In the genomic region with DNA sequence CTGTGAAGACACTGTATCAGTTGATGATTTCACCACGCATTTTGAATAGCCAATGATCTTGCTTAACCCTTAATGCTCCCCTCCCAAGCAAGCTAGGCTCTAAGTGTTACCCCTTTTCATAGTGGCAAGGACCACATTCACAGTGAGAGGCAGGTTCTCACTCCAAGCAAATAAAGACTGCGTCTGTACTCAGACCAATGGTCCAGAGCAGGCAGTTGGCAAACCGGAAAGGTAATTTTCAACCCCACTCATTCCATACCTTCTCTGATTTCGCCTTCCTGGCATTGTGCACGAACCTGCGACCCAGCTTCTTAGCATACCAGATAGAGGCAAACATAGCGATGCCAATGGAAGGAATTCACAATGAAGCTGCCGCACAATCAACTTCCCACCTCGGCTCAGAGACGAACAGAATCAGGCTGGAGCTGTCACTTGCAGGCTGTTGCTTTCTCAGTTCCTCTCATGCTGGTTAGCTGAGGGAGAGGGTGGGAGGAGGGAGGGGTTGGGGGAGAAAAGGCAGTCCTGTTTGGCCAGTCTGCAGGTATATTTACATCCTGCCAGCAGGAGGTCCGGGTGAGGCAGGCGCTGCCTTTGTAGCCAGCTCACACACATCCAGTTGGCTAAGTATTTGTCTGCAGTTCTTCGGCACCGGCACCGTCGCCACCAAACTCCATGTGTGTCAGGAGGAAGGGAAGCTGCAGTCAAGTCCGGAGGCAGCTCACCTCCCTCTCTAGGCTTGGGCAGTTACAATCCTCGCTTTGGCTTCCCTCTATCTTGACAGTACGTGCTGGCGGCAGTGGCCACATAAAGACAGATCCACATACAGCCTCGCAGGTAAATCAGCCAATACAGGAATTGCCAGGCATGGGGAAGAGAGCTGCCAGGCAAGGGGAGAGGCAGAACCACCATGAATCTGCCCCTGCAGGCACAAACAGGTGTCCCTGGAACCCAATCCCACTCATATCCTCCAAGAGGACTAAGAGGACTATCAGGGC, we compare ENCODE assay signal across 1 cellular context.
TF ChIP-seq lines count a peak whose summit lies in the region.

No MANE protein-coding gene starts in this region.

TF ChIP-seq in H1, 55 proteins besides CTCF, POLR2A, EP300 and RAD21:
- TF ChIP-seq, protein P1, sequence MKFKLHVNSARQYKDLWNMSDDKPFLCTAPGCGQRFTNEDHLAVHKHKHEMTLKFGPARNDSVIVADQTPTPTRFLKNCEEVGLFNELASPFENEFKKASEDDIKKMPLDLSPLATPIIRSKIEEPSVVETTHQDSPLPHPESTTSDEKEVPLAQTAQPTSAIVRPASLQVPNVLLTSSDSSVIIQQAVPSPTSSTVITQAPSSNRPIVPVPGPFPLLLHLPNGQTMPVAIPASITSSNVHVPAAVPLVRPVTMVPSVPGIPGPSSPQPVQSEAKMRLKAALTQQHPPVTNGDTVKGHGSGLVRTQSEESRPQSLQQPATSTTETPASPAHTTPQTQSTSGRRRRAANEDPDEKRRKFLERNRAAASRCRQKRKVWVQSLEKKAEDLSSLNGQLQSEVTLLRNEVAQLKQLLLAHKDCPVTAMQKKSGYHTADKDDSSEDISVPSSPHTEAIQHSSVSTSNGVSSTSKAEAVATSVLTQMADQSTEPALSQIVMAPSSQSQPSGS (IDR thresholded peaks at IDR 0.05; ENCODE audit: low read length): no peak
- TF ChIP-seq EGR1 (IDR thresholded peaks at IDR 0.05; ENCODE audit: borderline replicate concordance, low read depth, low read length) (no peak), SP1 (IDR thresholded peaks at IDR 0.05; ENCODE audit: low read depth, low read length) (peak; percentile 59; the same call in 1 of the 2 replicates), CBX5 (IDR thresholded peaks at IDR 0.05; ENCODE audit: low read depth, low read length) (no peak), KDM1A (IDR thresholded peaks at IDR 0.05; ENCODE audit: borderline replicate concordance, low read length) (no peak), BACH1 (IDR thresholded peaks at IDR 0.05; ENCODE audit: low read length) (no peak), EZH2 (IDR thresholded peaks at IDR 0.05; ENCODE audit: low read depth, low read length, severe bottlenecking) (no peak), KDM5A (IDR thresholded peaks at IDR 0.05; ENCODE audit: low read length) (no peak), SP4 (IDR thresholded peaks at IDR 0.05; ENCODE audit: low read length) (no peak), CHD2 (IDR thresholded peaks at IDR 0.05; ENCODE audit: low read length) (no peak), JUND (IDR thresholded peaks at IDR 0.05; ENCODE audit: low read length) (no peak), SIRT6 (IDR thresholded peaks at IDR 0.05; ENCODE audit: low read length) (no peak), TEAD4 (IDR thresholded peaks at IDR 0.05; ENCODE audit: low read depth, low read length) (no peak), RNF2 (IDR thresholded peaks at IDR 0.05; ENCODE audit: borderline replicate concordance, low read depth, low read length, missing control alignments, poor library complexity, severe bottlenecking) (no peak), TBP (IDR thresholded peaks at IDR 0.05; ENCODE audit: low read depth, low read length) (peak; percentile 55; the same call in 1 of the 2 replicates), CBX8 (IDR thresholded peaks at IDR 0.05; ENCODE audit: borderline replicate concordance, low read depth, low read length) (no peak), BCL11A (IDR thresholded peaks at IDR 0.05; ENCODE audit: low read depth in 2 of 2, low read length in 2 of 2) (no peak), FOSL1 (IDR thresholded peaks at IDR 0.05; ENCODE audit: insufficient read depth, low read depth, low read length) (no peak), POLR2AphosphoS5 (IDR thresholded peaks at IDR 0.05; ENCODE audit: low read depth, low read length) (no peak), RXRA (IDR thresholded peaks at IDR 0.05; ENCODE audit: insufficient read depth, low read depth, low read length) (no peak), NANOG (IDR thresholded peaks at IDR 0.05; ENCODE audit: insufficient read depth, low read depth, low read length, poor library complexity, severe bottlenecking) (peak; percentile 45), HDAC2 (IDR thresholded peaks at IDR 0.05; ENCODE audit: borderline replicate concordance in 1 of 2, low read depth in 2 of 2, low read length in 2 of 2) (no peak), GABPA (IDR thresholded peaks at IDR 0.05; ENCODE audit: borderline replicate concordance, insufficient read depth, low read length) (no peak), CREB1 (IDR thresholded peaks at IDR 0.05) (no peak), ASH2L (IDR thresholded peaks at IDR 0.05; ENCODE audit: low read length) (peak; percentile 86), HDAC6 (IDR thresholded peaks at IDR 0.05; ENCODE audit: low read depth, low read length) (no peak), JUN (IDR thresholded peaks at IDR 0.05; ENCODE audit: low read depth, low read length) (no peak), SUZ12 (IDR thresholded peaks at IDR 0.05; ENCODE audit: low read length) (no peak), MAFK (IDR thresholded peaks at IDR 0.05; ENCODE audit: low read depth, low read length) (no peak), BRCA1 (IDR thresholded peaks at IDR 0.05; ENCODE audit: low read depth, low read length) (no peak), TCF12 (IDR thresholded peaks at IDR 0.05; ENCODE audit: low read depth, low read length) (no peak), NRF1 (IDR thresholded peaks at IDR 0.05; ENCODE audit: low read depth, low read length) (no peak), POU5F1 (IDR thresholded peaks at IDR 0.05; ENCODE audit: low read depth, low read length) (no peak), ZNF274 (IDR thresholded peaks at IDR 0.05; ENCODE audit: borderline replicate concordance, extremely low read depth, low read length) (no peak), PHF8 (conservative IDR thresholded peaks at IDR 0.05; ENCODE audit: low read depth, low read length) (no peak), CTBP2 (IDR thresholded peaks at IDR 0.05; ENCODE audit: borderline replicate concordance, insufficient read depth, insufficient read length, low read length) (no peak), SRF (IDR thresholded peaks at IDR 0.05; ENCODE audit: low read depth, low read length) (no peak), RBBP5 (IDR thresholded peaks at IDR 0.05; ENCODE audit: borderline replicate concordance, low read depth, low read length) (peak; percentile 86), TAF1 (IDR thresholded peaks at IDR 0.05; ENCODE audit: low read depth, low read length) (peak; percentile 35; the same call in 1 of the 2 replicates), KDM4A (IDR thresholded peaks at IDR 0.05; ENCODE audit: low read depth, low read length, severe bottlenecking) (no peak), CHD1 (IDR thresholded peaks at IDR 0.05; ENCODE audit: low read depth, low read length) (no peak), GTF2F1 (IDR thresholded peaks at IDR 0.05; ENCODE audit: borderline replicate concordance, low read depth, low read length) (no peak), CEBPB (IDR thresholded peaks at IDR 0.05; ENCODE audit: low read depth, low read length) (no peak), RFX5 (IDR thresholded peaks at IDR 0.05; ENCODE audit: borderline replicate concordance, low read depth, low read length) (no peak), YY1 (IDR thresholded peaks at IDR 0.05; ENCODE audit: low read depth, low read length) (0 out of 2 replicates have a peak, but pooled peaks have one; percentile 28), SAP30 (IDR thresholded peaks at IDR 0.05; ENCODE audit: insufficient read depth, insufficient replicate concordance, low read length) (peak; percentile 31), SIX5 (IDR thresholded peaks at IDR 0.05; ENCODE audit: low read depth, low read length) (no peak), TAF7 (optimal IDR thresholded peaks at IDR 0.05; ENCODE audit: borderline replicate concordance, low read depth, low read length) (no peak), SP2 (IDR thresholded peaks at IDR 0.05; ENCODE audit: low read length) (no peak), SIN3A (conservative IDR thresholded peaks at IDR 0.05 in 1 of 2, IDR thresholded peaks at IDR 0.05 in 1 of 2; ENCODE audit: low read depth in 1 of 2, low read length in 2 of 2) (peak in 1 of 2 experiments; percentile 85; a peak in 2 of 4 replicates)
- TF ChIP-seq, protein P2, sequence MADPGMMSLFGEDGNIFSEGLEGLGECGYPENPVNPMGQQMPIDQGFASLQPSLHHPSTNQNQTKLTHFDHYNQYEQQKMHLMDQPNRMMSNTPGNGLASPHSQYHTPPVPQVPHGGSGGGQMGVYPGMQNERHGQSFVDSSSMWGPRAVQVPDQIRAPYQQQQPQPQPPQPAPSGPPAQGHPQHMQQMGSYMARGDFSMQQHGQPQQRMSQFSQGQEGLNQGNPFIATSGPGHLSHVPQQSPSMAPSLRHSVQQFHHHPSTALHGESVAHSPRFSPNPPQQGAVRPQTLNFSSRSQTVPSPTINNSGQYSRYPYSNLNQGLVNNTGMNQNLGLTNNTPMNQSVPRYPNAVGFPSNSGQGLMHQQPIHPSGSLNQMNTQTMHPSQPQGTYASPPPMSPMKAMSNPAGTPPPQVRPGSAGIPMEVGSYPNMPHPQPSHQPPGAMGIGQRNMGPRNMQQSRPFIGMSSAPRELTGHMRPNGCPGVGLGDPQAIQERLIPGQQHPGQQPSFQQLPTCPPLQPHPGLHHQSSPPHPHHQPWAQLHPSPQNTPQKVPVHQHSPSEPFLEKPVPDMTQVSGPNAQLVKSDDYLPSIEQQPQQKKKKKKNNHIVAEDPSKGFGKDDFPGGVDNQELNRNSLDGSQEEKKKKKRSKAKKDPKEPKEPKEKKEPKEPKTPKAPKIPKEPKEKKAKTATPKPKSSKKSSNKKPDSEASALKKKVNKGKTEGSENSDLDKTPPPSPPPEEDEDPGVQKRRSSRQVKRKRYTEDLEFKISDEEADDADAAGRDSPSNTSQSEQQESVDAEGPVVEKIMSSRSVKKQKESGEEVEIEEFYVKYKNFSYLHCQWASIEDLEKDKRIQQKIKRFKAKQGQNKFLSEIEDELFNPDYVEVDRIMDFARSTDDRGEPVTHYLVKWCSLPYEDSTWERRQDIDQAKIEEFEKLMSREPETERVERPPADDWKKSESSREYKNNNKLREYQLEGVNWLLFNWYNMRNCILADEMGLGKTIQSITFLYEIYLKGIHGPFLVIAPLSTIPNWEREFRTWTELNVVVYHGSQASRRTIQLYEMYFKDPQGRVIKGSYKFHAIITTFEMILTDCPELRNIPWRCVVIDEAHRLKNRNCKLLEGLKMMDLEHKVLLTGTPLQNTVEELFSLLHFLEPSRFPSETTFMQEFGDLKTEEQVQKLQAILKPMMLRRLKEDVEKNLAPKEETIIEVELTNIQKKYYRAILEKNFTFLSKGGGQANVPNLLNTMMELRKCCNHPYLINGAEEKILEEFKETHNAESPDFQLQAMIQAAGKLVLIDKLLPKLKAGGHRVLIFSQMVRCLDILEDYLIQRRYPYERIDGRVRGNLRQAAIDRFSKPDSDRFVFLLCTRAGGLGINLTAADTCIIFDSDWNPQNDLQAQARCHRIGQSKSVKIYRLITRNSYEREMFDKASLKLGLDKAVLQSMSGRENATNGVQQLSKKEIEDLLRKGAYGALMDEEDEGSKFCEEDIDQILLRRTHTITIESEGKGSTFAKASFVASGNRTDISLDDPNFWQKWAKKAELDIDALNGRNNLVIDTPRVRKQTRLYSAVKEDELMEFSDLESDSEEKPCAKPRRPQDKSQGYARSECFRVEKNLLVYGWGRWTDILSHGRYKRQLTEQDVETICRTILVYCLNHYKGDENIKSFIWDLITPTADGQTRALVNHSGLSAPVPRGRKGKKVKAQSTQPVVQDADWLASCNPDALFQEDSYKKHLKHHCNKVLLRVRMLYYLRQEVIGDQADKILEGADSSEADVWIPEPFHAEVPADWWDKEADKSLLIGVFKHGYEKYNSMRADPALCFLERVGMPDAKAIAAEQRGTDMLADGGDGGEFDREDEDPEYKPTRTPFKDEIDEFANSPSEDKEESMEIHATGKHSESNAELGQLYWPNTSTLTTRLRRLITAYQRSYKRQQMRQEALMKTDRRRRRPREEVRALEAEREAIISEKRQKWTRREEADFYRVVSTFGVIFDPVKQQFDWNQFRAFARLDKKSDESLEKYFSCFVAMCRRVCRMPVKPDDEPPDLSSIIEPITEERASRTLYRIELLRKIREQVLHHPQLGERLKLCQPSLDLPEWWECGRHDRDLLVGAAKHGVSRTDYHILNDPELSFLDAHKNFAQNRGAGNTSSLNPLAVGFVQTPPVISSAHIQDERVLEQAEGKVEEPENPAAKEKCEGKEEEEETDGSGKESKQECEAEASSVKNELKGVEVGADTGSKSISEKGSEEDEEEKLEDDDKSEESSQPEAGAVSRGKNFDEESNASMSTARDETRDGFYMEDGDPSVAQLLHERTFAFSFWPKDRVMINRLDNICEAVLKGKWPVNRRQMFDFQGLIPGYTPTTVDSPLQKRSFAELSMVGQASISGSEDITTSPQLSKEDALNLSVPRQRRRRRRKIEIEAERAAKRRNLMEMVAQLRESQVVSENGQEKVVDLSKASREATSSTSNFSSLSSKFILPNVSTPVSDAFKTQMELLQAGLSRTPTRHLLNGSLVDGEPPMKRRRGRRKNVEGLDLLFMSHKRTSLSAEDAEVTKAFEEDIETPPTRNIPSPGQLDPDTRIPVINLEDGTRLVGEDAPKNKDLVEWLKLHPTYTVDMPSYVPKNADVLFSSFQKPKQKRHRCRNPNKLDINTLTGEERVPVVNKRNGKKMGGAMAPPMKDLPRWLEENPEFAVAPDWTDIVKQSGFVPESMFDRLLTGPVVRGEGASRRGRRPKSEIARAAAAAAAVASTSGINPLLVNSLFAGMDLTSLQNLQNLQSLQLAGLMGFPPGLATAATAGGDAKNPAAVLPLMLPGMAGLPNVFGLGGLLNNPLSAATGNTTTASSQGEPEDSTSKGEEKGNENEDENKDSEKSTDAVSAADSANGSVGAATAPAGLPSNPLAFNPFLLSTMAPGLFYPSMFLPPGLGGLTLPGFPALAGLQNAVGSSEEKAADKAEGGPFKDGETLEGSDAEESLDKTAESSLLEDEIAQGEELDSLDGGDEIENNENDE (IDR thresholded peaks at IDR 0.05; ENCODE audit: insufficient replicate concordance, low read length): no peak
- TF ChIP-seq, protein P3, sequence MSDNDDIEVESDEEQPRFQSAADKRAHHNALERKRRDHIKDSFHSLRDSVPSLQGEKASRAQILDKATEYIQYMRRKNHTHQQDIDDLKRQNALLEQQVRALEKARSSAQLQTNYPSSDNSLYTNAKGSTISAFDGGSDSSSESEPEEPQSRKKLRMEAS (IDR thresholded peaks at IDR 0.05): peak; percentile 65
- TF ChIP-seq, protein P4, sequence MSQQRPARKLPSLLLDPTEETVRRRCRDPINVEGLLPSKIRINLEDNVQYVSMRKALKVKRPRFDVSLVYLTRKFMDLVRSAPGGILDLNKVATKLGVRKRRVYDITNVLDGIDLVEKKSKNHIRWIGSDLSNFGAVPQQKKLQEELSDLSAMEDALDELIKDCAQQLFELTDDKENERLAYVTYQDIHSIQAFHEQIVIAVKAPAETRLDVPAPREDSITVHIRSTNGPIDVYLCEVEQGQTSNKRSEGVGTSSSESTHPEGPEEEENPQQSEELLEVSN (IDR thresholded peaks at IDR 0.05): 0 out of 2 replicates have a peak, but pooled peaks have one; percentile 21
- TF ChIP-seq, protein P5, sequence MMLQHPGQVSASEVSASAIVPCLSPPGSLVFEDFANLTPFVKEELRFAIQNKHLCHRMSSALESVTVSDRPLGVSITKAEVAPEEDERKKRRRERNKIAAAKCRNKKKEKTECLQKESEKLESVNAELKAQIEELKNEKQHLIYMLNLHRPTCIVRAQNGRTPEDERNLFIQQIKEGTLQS (IDR thresholded peaks at IDR 0.05; ENCODE audit: insufficient read depth, low read depth, low read length): no peak
- TF ChIP-seq, protein P6, sequence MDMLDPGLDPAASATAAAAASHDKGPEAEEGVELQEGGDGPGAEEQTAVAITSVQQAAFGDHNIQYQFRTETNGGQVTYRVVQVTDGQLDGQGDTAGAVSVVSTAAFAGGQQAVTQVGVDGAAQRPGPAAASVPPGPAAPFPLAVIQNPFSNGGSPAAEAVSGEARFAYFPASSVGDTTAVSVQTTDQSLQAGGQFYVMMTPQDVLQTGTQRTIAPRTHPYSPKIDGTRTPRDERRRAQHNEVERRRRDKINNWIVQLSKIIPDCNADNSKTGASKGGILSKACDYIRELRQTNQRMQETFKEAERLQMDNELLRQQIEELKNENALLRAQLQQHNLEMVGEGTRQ (IDR thresholded peaks at IDR 0.05; ENCODE audit: low read length): no peak
